16 cellular contexts compared by ENCODE assay signal in the genomic region with DNA sequence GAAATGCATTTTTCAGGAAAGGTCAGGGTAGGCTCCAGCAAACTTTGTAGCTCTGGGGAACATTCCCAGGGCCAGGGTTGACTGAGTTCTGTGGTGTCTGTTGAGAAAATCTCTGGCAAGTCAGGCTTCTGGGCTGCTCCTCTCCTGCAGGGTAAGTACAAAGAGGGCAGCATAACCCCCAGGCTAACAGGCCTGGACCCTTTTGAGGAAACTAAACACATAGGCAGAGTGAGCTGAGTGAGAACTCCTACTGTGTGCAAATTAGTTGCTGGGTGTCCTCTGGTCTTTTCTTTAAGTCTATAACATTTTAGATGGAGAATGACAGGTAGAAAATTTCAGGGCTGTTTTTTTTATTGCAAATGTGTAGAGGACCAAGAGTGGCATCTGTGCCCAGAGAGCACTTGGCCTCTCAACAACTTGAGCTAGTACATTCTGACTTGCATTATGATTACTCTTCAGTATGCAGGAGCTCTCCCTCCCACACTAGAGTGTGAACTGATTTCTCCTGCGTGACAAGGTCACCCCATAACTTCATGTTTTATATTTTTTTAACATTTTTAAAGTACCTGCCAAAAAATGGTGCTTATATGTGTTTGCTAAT. TPM values are rescaled to one million over a fixed set of nuclear protein-coding genes. Genes with fewer than 3 reads are reported as not detected.
DNase-seq lines count a peak whose midpoint lies in the region; ATAC-seq, FAIRE-seq and TF ChIP-seq lines count a peak whose summit lies in the region.
"Had no signal": no experiment of that assay in that cellular context is flagged by ENCODE, and none has a peak within 500 bp of the region (broad histone marks: within the 10 kb centered on the region; RNA-seq: fewer than 3 reads in every experiment).

No MANE protein-coding gene starts in this region.

- H2BK12ac ChIP-seq in H1 (ENCODE audit: low read depth, low read length): no peak overlapping the region

- H3K27me3 ChIP-seq in adipocyte (replicated peaks; ENCODE audit: control insufficient read depth, insufficient read depth, low read length): no peaks in the 10 kb centered on the region
- H3K27me3 ChIP-seq in H1 (replicated peaks in 1 of 4; ENCODE audit: control insufficient read depth in 3 of 4, extremely low read depth in 1 of 4, insufficient read depth in 3 of 4, low read length in 3 of 4): no peaks in the 10 kb centered on the region

- no peak overlapping the region for H2AFZ ChIP-seq in H1 (ENCODE audit: low read length)
- H2AFZ ChIP-seq: GM23338 had no signal

- H3K27ac ChIP-seq in HEK293 (ENCODE audit: extremely low read depth, low read depth, low read length): no peak overlapping the region
- no peak overlapping the region for H3K27ac ChIP-seq in H1 (ENCODE audit: low read depth, low read length)

- no peak for DNase-seq in adipocyte (ENCODE audit: low read depth)
- DNase-seq in H1 (ENCODE audit: low read depth in 1 of 2, low spot score in 2 of 2): no peak
- DNase-seq in SK-N-DZ (ENCODE audit: low spot score): no peak
- no peak for DNase-seq in stimulated activated CD4-positive, alpha-beta T cell treated with anti-CD3 and anti-CD28 coated beads, Interleukin-4, amount 100 ng/mL, for 4 hours
- DNase-seq: C1 segment of cervical spinal cord; Calu3; CD4-positive, alpha-beta memory T cell; COR-L47; DMS53; DMS79 treated with DMSO at 0.1 percent for 48 hours had no signal

- TF ChIP-seq POLR2A in H1 (IDR thresholded peaks at IDR 0.05; ENCODE audit: control extremely low read depth in 1 of 2, low read depth in 2 of 2, low read length in 2 of 2): no peak

- H3K4me1 ChIP-seq in HEK293 (ENCODE audit: control insufficient read depth, insufficient read depth, low read length) (no peaks in the 10 kb centered on the region), adipocyte (ENCODE audit: control insufficient read depth, insufficient read depth, low read length) (peaks cover 23% of the 10 kb centered on the region), H1 (replicated peaks in 1 of 4; ENCODE audit: control insufficient read depth in 3 of 4, insufficient read depth in 4 of 4, low read length in 3 of 4) (no peaks in the 10 kb centered on the region)
- H3K4me1 ChIP-seq: HAP-1 had no signal

- H4K91ac ChIP-seq in H1 (replicated peaks; ENCODE audit: insufficient read length, low read length): no peak overlapping the region

- no peak overlapping the region for H3K23ac ChIP-seq in H1 (ENCODE audit: insufficient read length)

- FAIRE-seq in H1 (lab: Jason Lieb, UNC): no peak
- FAIRE-seq: G401.6, H54 had no signal

- H2BK120ac ChIP-seq in H1 (replicated peaks; ENCODE audit: low read depth, low read length): no peak overlapping the region

- TF ChIP-seq RAD21 in H1 (IDR thresholded peaks at IDR 0.05 in 1 of 2, conservative IDR thresholded peaks at IDR 0.05 in 1 of 2; ENCODE audit: low read depth in 2 of 2, low read length in 2 of 2): no peak

- no peak overlapping the region for H3K18ac ChIP-seq in H1 (ENCODE audit: extremely low read depth, low read length)

- POLR2A ChIA-PET in HEK293 (lab: Yijun Ruan, JAX): no interaction called here
- POLR2A ChIA-PET in H1 (lab: Charles Lee; ENCODE audit: partially characterized antibody): no interaction called here

- TF ChIP-seq EP300 in H1 (IDR thresholded peaks at IDR 0.05; ENCODE audit: borderline replicate concordance in 1 of 2, low read depth in 2 of 2, low read length in 2 of 2): no peak

- no peaks in the 10 kb centered on the region for H3K23me2 ChIP-seq in H1 (ENCODE audit: low read depth, low read length)

- no peak overlapping the region for H2BK15ac ChIP-seq in H1 (ENCODE audit: low read length)

- H4K8ac ChIP-seq in H1 (ENCODE audit: extremely low read depth, insufficient read depth, low read length): no peak overlapping the region

- TF ChIP-seq CTCF in HEK293 (tag by site-specific recombination; IDR thresholded peaks at IDR 0.05): no peak
- TF ChIP-seq CTCF in H1 (IDR thresholded peaks at IDR 0.05; ENCODE audit: control extremely low read depth in 1 of 3, insufficient read depth in 1 of 3, low read depth in 1 of 3, low read length in 3 of 3): no peak

- no peaks in the 10 kb centered on the region for H3K79me2 ChIP-seq in H1 (ENCODE audit: control insufficient read depth in 1 of 2, insufficient read depth in 2 of 2, low read length in 2 of 2)

- H2AK5ac ChIP-seq in H1 (ENCODE audit: low read depth, low read length): no peak overlapping the region

- CTCF ChIA-PET in HEK293 (lab: Yijun Ruan, JAX): no interaction called here
- CTCF ChIA-PET in H1 (lab: Charles Lee; ENCODE audit: partially characterized antibody): interaction anchor here (1.4 kb wide), 1 partner anchor 18 kb away, joined by 3 read pairs; no protein-coding TSS in a partner anchor

- 58% methylated on average over 1 of the region's 1 CpG; no CpG with 5 or more reads in 1 of the 2 experiments for WGBS in H1 (ENCODE audit: extremely low coverage in 1 of 2, insufficient coverage in 1 of 2, insufficient read length in 1 of 2, insufficient replicate concordance in 2 of 2, low coverage in 1 of 2, low lambda C conversion rate in 2 of 2, missing lambda C conversion rate in 1 of 2), 2 experiments

- no peak for ATAC-seq in GM18511 (IDR thresholded peaks at IDR 0.05; ENCODE audit: unreplicated experiment)
- ATAC-seq: GM23338 had no signal

- H3K4ac ChIP-seq in H1 (replicated peaks; ENCODE audit: insufficient read length, low read depth, low read length): no peak overlapping the region

- H3K9me3 ChIP-seq in HEK293 (ENCODE audit: control insufficient read depth, insufficient read depth, low read depth, low read length): no peaks in the 10 kb centered on the region
- H3K9me3 ChIP-seq in adipocyte (ENCODE audit: control insufficient read depth, low read length): peaks cover 83% of the 10 kb centered on the region
- H3K9me3 ChIP-seq in H1 (ENCODE audit: insufficient read depth in 2 of 2, low read depth in 1 of 2, low read length in 1 of 2): peaks cover 45 to 59% of the 10 kb centered on the region in 2 experiments
- H3K9me3 ChIP-seq: HAP-1 had no signal

- no peaks in the 10 kb centered on the region for H4K20me1 ChIP-seq in H1 (replicated peaks in 1 of 2; ENCODE audit: control insufficient read depth in 1 of 2, insufficient read depth in 2 of 2, low read length in 2 of 2)

- H3K56ac ChIP-seq in H1 (replicated peaks; ENCODE audit: insufficient read length, low read depth, low read length): no peak overlapping the region

- no peak overlapping the region for H2BK20ac ChIP-seq in H1 (ENCODE audit: low read length)

- no peaks in the 10 kb centered on the region for H3K36me3 ChIP-seq in HEK293 (ENCODE audit: control insufficient read depth in 2 of 2, insufficient read depth in 1 of 2, low read length in 2 of 2)
- H3K36me3 ChIP-seq in adipocyte (ENCODE audit: control insufficient read depth, insufficient read depth, low read length, severe bottlenecking): no peaks in the 10 kb centered on the region
- H3K36me3 ChIP-seq in H1 (ENCODE audit: control insufficient read depth in 2 of 4, insufficient read depth in 4 of 4, low read length in 3 of 4): 0 out of 8 replicates have a peak, but pooled peaks cover 0 to 6% (median 0%) of the 10 kb centered on the region in 4 experiments
- H3K36me3 ChIP-seq: HAP-1 had no signal

- H3K9ac ChIP-seq in adipocyte (ENCODE audit: low read length) (no peak overlapping the region), H1 (replicated peaks in 1 of 4; ENCODE audit: extremely low read depth in 1 of 4, low read depth in 3 of 4, low read length in 3 of 4) (no peak overlapping the region)

- no peak overlapping the region for H3K4me2 ChIP-seq in H1 (ENCODE audit: insufficient read depth in 1 of 2, low read depth in 2 of 2, low read length in 2 of 2)
- H3K4me2 ChIP-seq: GM23338 had no signal

- no peak overlapping the region for H2BK5ac ChIP-seq in H1 (ENCODE audit: low read depth, low read length)

- no peak overlapping the region for H4K5ac ChIP-seq in H1 (ENCODE audit: insufficient read length, low read depth, low read length)

- H3K4me3 ChIP-seq in HEK293 (ENCODE audit: low read depth, low read length) (no peak overlapping the region), adipocyte (ENCODE audit: low read length) (peak overlapping the region; percentile 42), H1 (ENCODE audit: extremely low read depth in 1 of 4, insufficient read depth in 2 of 4, low read depth in 3 of 4, low read length in 4 of 4) (no peak overlapping the region)
- H3K4me3 ChIP-seq: GM23338, HAP-1 had no signal

- H3K14ac ChIP-seq in H1 (ENCODE audit: insufficient read length): no peak overlapping the region

- no peaks in the 10 kb centered on the region for H3K79me1 ChIP-seq in H1 (ENCODE audit: low read depth, low read length)

TF ChIP-seq in HEK293, 187 proteins besides CTCF, POLR2A, EP300 and RAD21:
- TF ChIP-seq PRDM1 (tag by site-specific recombination; IDR thresholded peaks at IDR 0.05) (no peak), SETDB1 (IDR thresholded peaks at IDR 0.05; ENCODE audit: insufficient read length, low read length) (peak; percentile 75)

TF ChIP-seq in H1, 55 proteins besides CTCF, POLR2A, EP300 and RAD21:
- TF ChIP-seq NRF1 (IDR thresholded peaks at IDR 0.05; ENCODE audit: low read depth, low read length) (no peak), ZNF274 (IDR thresholded peaks at IDR 0.05; ENCODE audit: borderline replicate concordance, extremely low read depth, low read length) (peak; percentile 92), CHD1 (IDR thresholded peaks at IDR 0.05; ENCODE audit: low read depth, low read length) (no peak)

RNA-seq across cellular contexts. Expression of gene GPR39, which starts 49.9 kb away (rescaled TPM):
- total RNA-seq in H1 (2021; fragmentation: NEBNext Ultra II Directional; extraction: Animal tissue kit (Norgen Biotek cat#: 25700)): 0.63 and 0.65 TPM in 2 replicates
- 2.0 and 2.7 TPM in 2 replicates for polyA plus RNA-seq in H1 (2011; rRNA removed)
- polyA plus RNA-seq in H1 (2011; cell fraction: cytosol; rRNA removed): 1.1 TPM
- polyA plus RNA-seq in H1 (2011; cell fraction: nucleus; rRNA removed): 2.2 TPM
- polyA plus RNA-seq in H1 (2012, experiment 1 of 2): 0.52 to 0.89 TPM (median 0.65 TPM) in 4 replicates
- 0.81 TPM for polyA plus RNA-seq in H1 (2012, experiment 2 of 2)
- polyA plus RNA-seq in H1 (2013, experiment 1 of 2): 1.5 TPM
- polyA plus RNA-seq in H1 (2013, experiment 2 of 2): 1.4 TPM
- polyA minus RNA-seq in H1 (2011; rRNA and poly(A)+ RNA removed): 8.2 and 11.8 TPM in 2 replicates
- polyA minus RNA-seq in H1 (2011; cell fraction: cytosol; rRNA and poly(A)+ RNA removed): 2.6 TPM
- polyA minus RNA-seq in H1 (2011; cell fraction: nucleus; rRNA and poly(A)+ RNA removed): 15.4 TPM
- polyA plus RNA-seq in SK-N-DZ (2014; cell fraction: cytosol; rRNA removed): not detected in 2 replicates
- polyA plus RNA-seq in SK-N-DZ (2014; cell fraction: nucleus; rRNA removed): not detected in 2 replicates
- total RNA-seq: CD4-positive, alpha-beta memory T cell had no signal
- polyA plus RNA-seq: CD4-positive, alpha-beta memory T cell had no signal

Comparison
In these comparisons a context has a peak if more than half of its experiments do, and no peak if none do; other contexts are left out.
1. Of the 6 proteins assayed by ChIP-seq in both HEK293 and H1: peak only in HEK293: none; only in H1: ZNF274; in both: none; in neither: 5.